ENCODE assay signal across 1 cellular context in genomic region chr1:152998476-152998875, GRCh38.
TF ChIP-seq lines count a peak whose summit lies in the region.

No MANE protein-coding gene starts in this region.

TF ChIP-seq in GM23338, 12 proteins besides CTCF, POLR2A, EP300 and RAD21:
- TF ChIP-seq REST (IDR thresholded peaks at IDR 0.05; ENCODE audit: unreplicated experiment) (no peak), EZH2 (IDR thresholded peaks at IDR 0.05; ENCODE audit: low read depth, unreplicated experiment) (no peak), ZNF331 (CRISPR knock-in tag; IDR thresholded peaks at IDR 0.05; ENCODE audit: low read depth) (no peak), POLR2AphosphoS5 (IDR thresholded peaks at IDR 0.05; ENCODE audit: low read depth) (no peak), JUNB (IDR thresholded peaks at IDR 0.05; ENCODE audit: unreplicated experiment) (no peak), ZNF462 (CRISPR knock-in tag; IDR thresholded peaks at IDR 0.05) (no peak), EZH2phosphoT487 (IDR thresholded peaks at IDR 0.05; ENCODE audit: unreplicated experiment) (no peak), NANOG (IDR thresholded peaks at IDR 0.05; ENCODE audit: borderline replicate concordance) (no peak), STAT1 (IDR thresholded peaks at IDR 0.05; ENCODE audit: unreplicated experiment) (no peak), ZNF114 (CRISPR knock-in tag; IDR thresholded peaks at IDR 0.05) (no peak), ETS1 (IDR thresholded peaks at IDR 0.05) (no peak), CREB1 (CRISPR knock-in tag; IDR thresholded peaks at IDR 0.05; ENCODE audit: low read depth) (no peak)
